In genomic region chr18:10120622-10121021, GRCh38 we compare ENCODE assay signal across 23 cellular contexts.
"Had no signal": no experiment of that assay in that cellular context is flagged by ENCODE, and none has a peak within 500 bp of the region (broad histone marks: within the 10 kb centered on the region; RNA-seq: fewer than 3 reads in every experiment).

No MANE protein-coding gene starts in this region.

- H3K27ac Mint-ChIP-seq: activated CD4-positive, alpha-beta T cell treated with anti-CD3 and anti-CD28 coated beads, Interleukin-2, amount 10 ng/mL, durations not matched to agents 7 days and 5 days; activated CD8-positive, alpha-beta T cell treated with anti-CD3 and anti-CD28 coated beads, Interleukin-2, amount 10 ng/mL, durations not matched to agents 7 days and 5 days; activated naive CD8-positive, alpha-beta T cell treated with anti-CD3 and anti-CD28 coated beads, Interleukin-2, amount 10 ng/mL, durations not matched to agents 7 days and 5 days; activated T-cell treated with anti-CD3 and anti-CD28 coated beads, Interleukin-2, amount 50 U/mL, for 24 hours; activated T-helper 2 cell treated with anti-CD3 and anti-CD28 coated beads, Interferon-gamma antibody, Interleukin-2, Interleukin-4, amounts not matched to agents 10 μg/mL and 5 μg/mL and 100 μg/mL, durations not matched to agents 14 hours and 24 hours and 36 hours; nephron progenitor cell; progenitor cell of endocrine pancreas had no signal

- DNase-seq: activated CD4-positive, alpha-beta T cell treated with anti-CD3 and anti-CD28 coated beads, Interleukin-2, amount 10 ng/mL, durations not matched to agents 7 days and 5 days; activated CD8-positive, alpha-beta T cell treated with anti-CD3 and anti-CD28 coated beads, Interleukin-2, amount 10 ng/mL, durations not matched to agents 7 days and 5 days; activated naive CD4-positive, alpha-beta T cell treated with Interleukin-2 at 50 U/mL for 16 hours; activated naive CD8-positive, alpha-beta T cell treated with anti-CD3 and anti-CD28 coated beads, Interleukin-2, amount 10 ng/mL, durations not matched to agents 7 days and 5 days; activated T-cell treated with anti-CD3 and anti-CD28 coated beads, Interleukin-2, amount 50 U/mL, for 24 hours; amygdala; dermis blood vessel endothelial cell; effector memory CD4-positive, alpha-beta T cell; foreskin fibroblast; head of caudate nucleus; midbrain; nephron progenitor cell; stimulated activated CD4-positive, alpha-beta T cell treated with anti-CD3 and anti-CD28 coated beads, Interleukin-2, amount 100 ng/mL, for 24 hours; stimulated activated naive CD8-positive, alpha-beta T cell treated with anti-CD3 and anti-CD28 coated beads, Interleukin-15, Interleukin-2, amounts not matched to agents 100 U/mL and 50 U/mL, for 24 hours; substantia nigra; T1000; tibial artery; uterus had no signal

- H3K36me3 Mint-ChIP-seq: activated naive CD8-positive, alpha-beta T cell treated with anti-CD3 and anti-CD28 coated beads, Interleukin-2, amount 10 ng/mL, durations not matched to agents 7 days and 5 days had no signal

- H3K4me3 ChIP-seq: lung, tibial artery, uterus had no signal

- H3K36me3 ChIP-seq: tibial artery, uterus had no signal

- H3K4me1 Mint-ChIP-seq: activated naive CD8-positive, alpha-beta T cell treated with anti-CD3 and anti-CD28 coated beads, Interleukin-2, amount 10 ng/mL, durations not matched to agents 7 days and 5 days had no signal

- H3K4me1 ChIP-seq: uterus had no signal

- H3K27me3 ChIP-seq: tibial artery, uterus had no signal

- H3K27me3 Mint-ChIP-seq: activated T-cell treated with anti-CD3 and anti-CD28 coated beads, Interleukin-2, amount 50 U/mL, for 24 hours; progenitor cell of endocrine pancreas had no signal

- H3K4me3 Mint-ChIP-seq: activated CD4-positive, alpha-beta T cell treated with anti-CD3 and anti-CD28 coated beads, Interleukin-2, amount 10 ng/mL, durations not matched to agents 7 days and 5 days; activated CD8-positive, alpha-beta T cell treated with anti-CD3 and anti-CD28 coated beads, Interleukin-2, amount 10 ng/mL, durations not matched to agents 7 days and 5 days; activated naive CD8-positive, alpha-beta T cell treated with anti-CD3 and anti-CD28 coated beads, Interleukin-2, amount 10 ng/mL, durations not matched to agents 7 days and 5 days; activated T-cell treated with anti-CD3 and anti-CD28 coated beads, Interleukin-2, amount 50 U/mL, for 24 hours; nephron progenitor cell had no signal

- H3K9me3 ChIP-seq: uterus had no signal

- FAIRE-seq: endothelial cell of umbilical vein, keratinocyte had no signal

- H3K27ac ChIP-seq: tibial artery, uterus had no signal
